In genomic region chr7:65373608-65374351, GRCh38 we compare ENCODE assay signal across 8 cellular contexts. TPM values are rescaled to one million over a fixed set of nuclear protein-coding genes. Genes with fewer than 3 reads are reported as not detected.
DNase-seq lines count a peak whose midpoint lies in the region; ATAC-seq, FAIRE-seq and TF ChIP-seq lines count a peak whose summit lies in the region.

Gene ZNF92, plus strand, starts transcription at chr7:65373855. Its CDS starts 143 bp downstream, at chr7:65373998.

- peak within 1 kb of the TSS; percentile 97 to 100 (median 99) for H3K4me3 Mint-ChIP-seq in brain

- DNase-seq in NCI-H2107 treated with DMSO at 0.1 percent for 48 hours (lab: John Stamatoyannopoulos, UW; ENCODE audit: unreplicated experiment) (peak; percentile 97), iPS DF 4.7 (ENCODE audit: extremely low read depth, low spot score) (peak; percentile 74), sigmoid colon (peak; percentile 97)

- H3K4me1 ChIP-seq in sigmoid colon, result peaks cover 0 to 18% (median 11%) of the 10 kb centered on the region in 4 donors

- H3K4me1 Mint-ChIP-seq in brain, result peaks cover 57% of the 10 kb centered on the region

- H3K9me3 Mint-ChIP-seq in brain, result peaks cover 5 to 14% (median 12%) of the 10 kb centered on the region in 5 experiments

- H3K27ac ChIP-seq in 22Rv1 (peak within 1 kb of the TSS; percentile 89), sigmoid colon (peak within 1 kb of the TSS; percentile 81 to 93 (median 86))

- TF ChIP-seq CTCF in 22Rv1 (IDR thresholded peaks at IDR 0.05) (no peak), brain (conservative IDR thresholded peaks at IDR 0.05) (no peak), sigmoid colon (IDR thresholded peaks at IDR 0.05) (no peak)

- H3K4me3 ChIP-seq in sigmoid colon, result peak within 1 kb of the TSS; percentile 63 to 90 (median 70)

- H3K27me3 Mint-ChIP-seq in brain, result peaks cover 14% of the 10 kb centered on the region

- H3K27ac Mint-ChIP-seq in brain, result peak within 1 kb of the TSS; percentile 95 to 99 (median 97)

- peaks cover 41% of the 10 kb centered on the region for H3K36me3 Mint-ChIP-seq in brain

- no peaks in the 10 kb centered on the region for H3K9me3 ChIP-seq in sigmoid colon

- no peaks in the 10 kb centered on the region for H3K27me3 ChIP-seq in sigmoid colon

- ATAC-seq in GM18520 (IDR thresholded peaks at IDR 0.05; ENCODE audit: unreplicated experiment), result peak; percentile 100
- ATAC-seq in HG03064 (IDR thresholded peaks at IDR 0.05; ENCODE audit: low read depth, unreplicated experiment), result peak; percentile 98

- intact Hi-C loops in sigmoid colon (cut with DNase I), result no loop called here

- WGBS in sigmoid colon, 2 donors, result 0% methylated on average over 44 of the region's 44 CpGs

- TF ChIP-seq EP300 in sigmoid colon (IDR thresholded peaks at IDR 0.05), result no peak

- TF ChIP-seq POLR2A in sigmoid colon (IDR thresholded peaks at IDR 0.05), result peak; percentile 73 to 86

- peak; percentile 92 for FAIRE-seq in TTC549 (lab: Jason Lieb, UNC)

- H3K36me3 ChIP-seq in sigmoid colon, result no peaks in the 10 kb centered on the region

RNA-seq across cellular contexts. Expression of gene ZNF92, which starts in this region (rescaled TPM):
- polyA plus RNA-seq in brain (ENCODE audit: insufficient read depth, low read depth, low replicate concordance), result 3.0 TPM
- total RNA-seq in sigmoid colon, result 1 to 10 TPM; 4.3 to 5.9 (median 4.9) TPM
- 1 to 10 TPM; 2.4 to 5.1 (median 4.9) TPM for polyA plus RNA-seq in sigmoid colon

Comparison
In these comparisons a context has a peak if more than half of its experiments do, and no peak if none do; other contexts are left out.
1. Peak in every context shown above with its lines: DNase-seq, ATAC-seq, H3K4me3 ChIP-seq and H3K27ac ChIP-seq.